In the genomic region with DNA sequence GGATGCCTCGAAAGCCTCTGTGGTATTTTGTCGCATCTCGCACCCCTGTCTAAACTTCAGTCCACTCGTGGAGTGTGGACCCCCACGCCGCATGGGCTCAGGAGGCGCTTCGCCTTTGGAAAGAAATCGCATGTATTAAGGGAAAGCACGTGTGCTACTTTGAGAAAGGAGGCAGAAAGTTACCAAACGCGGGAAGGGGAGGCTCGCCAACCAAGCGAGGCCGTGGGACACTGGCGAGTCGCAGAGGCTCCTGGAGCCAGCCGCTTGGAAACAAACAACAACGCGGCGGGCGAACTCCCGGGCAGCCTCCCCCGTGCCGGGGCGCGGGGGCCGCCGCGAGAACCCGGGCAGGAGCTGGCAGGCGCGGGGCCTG, we compare ENCODE assay signal across 7 cellular contexts. TPM values are rescaled to one million over a fixed set of nuclear protein-coding genes. Genes with fewer than 3 reads are reported as not detected.
DNase-seq lines count a peak whose midpoint lies in the region; ATAC-seq and TF ChIP-seq lines count a peak whose summit lies in the region.

No MANE protein-coding gene starts in this region.

- DNase-seq in H9, result no peak
- peak; percentile 47 for DNase-seq in WTC11 (ENCODE audit: low spot score)
- DNase-seq in heart left ventricle, result no peak
- DNase-seq in retina, result peak; percentile 80
- no peak for DNase-seq in occipital lobe (lab: John Stamatoyannopoulos, UW)
- DNase-seq in GM10266 (ENCODE audit: extremely low spot score), result no peak
- no peak for DNase-seq in GF-D8 (lab: John Stamatoyannopoulos, UW)

- no peak overlapping the region for H3K23ac ChIP-seq in H9 (ENCODE audit: insufficient read length, low read depth, low read length)

- no peak overlapping the region for H2BK120ac ChIP-seq in H9 (ENCODE audit: low read depth, low read length, poor library complexity, severe bottlenecking)

- H3K9me3 Mint-ChIP-seq in H9 (peaks cover 2 to 13% of the 10 kb centered on the region in 2 experiments; a peak in 3 of 5 replicates), WTC11 (peaks cover 15% of the 10 kb centered on the region)

- H3K9ac ChIP-seq in H9 (ENCODE audit: extremely low read depth, insufficient read length, low read length), result peak overlapping the region; percentile 9

- H3K4me1 ChIP-seq in H9 (ENCODE audit: insufficient read depth, low read length) (no peaks in the 10 kb centered on the region; the same call in 1 of the 2 replicates), heart left ventricle (peaks cover 0 to 40% (median 23%) of the 10 kb centered on the region in 12 donors)

- peak; percentile 19 for ATAC-seq in WTC11
- peak in 3 of 4 donors; percentile 31 to 63 (median 50) for ATAC-seq in heart left ventricle

- peak overlapping the region; percentile 53 to 94 (median 66) for H3K4me3 ChIP-seq in heart left ventricle

- peaks cover 34% of the 10 kb centered on the region for H3K27me3 Mint-ChIP-seq in H9 (ENCODE audit: low read depth)
- H3K27me3 Mint-ChIP-seq in WTC11 (ENCODE audit: low read depth), result peaks cover 31% of the 10 kb centered on the region

- peaks cover 17% of the 10 kb centered on the region; the same call in 1 of the 2 replicates for H3K79me2 ChIP-seq in H9 (ENCODE audit: insufficient read depth, low read length)

- peak overlapping the region; percentile 90 to 94 for H3K4me3 Mint-ChIP-seq in H9
- H3K4me3 Mint-ChIP-seq in WTC11, result peak overlapping the region; percentile 97

- POLR2A ChIA-PET in WTC11 (lab: Charles Lee), result no interaction called here

- H2BK20ac ChIP-seq in H9 (ENCODE audit: low read depth, low read length, poor library complexity, severe bottlenecking), result no peak overlapping the region

- H3K9me3 ChIP-seq in H9 (ENCODE audit: control insufficient read depth, low read depth, low read length), result no peaks in the 10 kb centered on the region
- peaks cover 0 to 21% (median 2%) of the 10 kb centered on the region in 12 donors for H3K9me3 ChIP-seq in heart left ventricle

- H3K36me3 Mint-ChIP-seq in H9 (ENCODE audit: insufficient read depth in 1 of 3, low read depth in 3 of 3) (peaks cover 0 to 4% (median 0%) of the 10 kb centered on the region in 3 experiments; a peak in 2 of 7 replicates), WTC11 (no peaks in the 10 kb centered on the region)

- H3K27me3 ChIP-seq in H9 (ENCODE audit: insufficient read depth, low read length) (no peaks in the 10 kb centered on the region), heart left ventricle (peaks cover 0 to 23% (median 0%) of the 10 kb centered on the region in 9 donors)

- H4K5ac ChIP-seq in H9 (ENCODE audit: insufficient read length, low read depth, low read length), result no peak overlapping the region

- intact Hi-C loops in heart left ventricle (cut with DNase I), result loop anchor here in 6 of 10 donors (1.0 to 10.0 kb wide), 9 partner anchors 59 to 359 kb away; no protein-coding TSS in a partner anchor

- TF ChIP-seq POLR2A in heart left ventricle (IDR thresholded peaks at IDR 0.05), result no peak

- no peak overlapping the region for H4K8ac ChIP-seq in H9 (replicated peaks; ENCODE audit: insufficient read length, low read depth, low read length)

- no peak overlapping the region for H4K91ac ChIP-seq in H9 (ENCODE audit: insufficient read length, low read depth, low read length)

- no peak overlapping the region for H2BK12ac ChIP-seq in H9 (ENCODE audit: insufficient read length, low read depth, low read length)

- no peak overlapping the region for H2BK5ac ChIP-seq in H9 (ENCODE audit: insufficient read length, low read length)

- no peak overlapping the region for H3K18ac ChIP-seq in H9 (ENCODE audit: insufficient read length, low read depth, low read length)

- H2BK15ac ChIP-seq in H9 (ENCODE audit: low read depth, low read length), result no peak overlapping the region

- peak overlapping the region; percentile 7 for H2AFZ ChIP-seq in H9 (ENCODE audit: low read length)

- H3K27ac Mint-ChIP-seq in H9 (peak overlapping the region in 1 of 3 experiments; percentile 95; a peak in 2 of 7 replicates), WTC11 (no peak overlapping the region)

- peak overlapping the region; percentile 77 for H3K4me2 ChIP-seq in H9 (ENCODE audit: insufficient read depth, insufficient read length, low read length)

- H3K14ac ChIP-seq in H9 (ENCODE audit: insufficient read depth, low read length), result peak overlapping the region; percentile 62; the same call in 1 of the 2 replicates

- CTCF ChIA-PET in WTC11 (lab: Charles Lee), result no interaction called here

- no peak overlapping the region for H3K56ac ChIP-seq in H9 (ENCODE audit: insufficient read length, low read depth, low read length)

- H3K4ac ChIP-seq in H9 (ENCODE audit: low read depth, low read length), result no peak overlapping the region

- whole genome bisulfite sequencing in H9 (ENCODE audit: extremely low coverage, insufficient read length, low lambda C conversion rate), result no CpG with 5 or more reads among the region's 33 CpGs
- WGBS in heart left ventricle, 4 donors, result 1 to 9% (median 4%) methylated on average over 15 to 33 of the region's 33 CpGs

- peaks cover 5% of the 10 kb centered on the region for H4K20me1 ChIP-seq in H9 (ENCODE audit: control insufficient read depth, insufficient read depth, insufficient read length)

- no peak overlapping the region for H3K27ac ChIP-seq in H9 (ENCODE audit: insufficient read length, low read depth, low read length)
- H3K27ac ChIP-seq in heart left ventricle, result peak overlapping the region; percentile 31 to 87 (median 76)

- no peak overlapping the region for H2AK5ac ChIP-seq in H9 (ENCODE audit: insufficient read length, low read length)

- TF ChIP-seq CTCF in H9 (conservative IDR thresholded peaks at IDR 0.05), result no peak
- no peak for TF ChIP-seq CTCF in WTC11 (IDR thresholded peaks at IDR 0.05)
- TF ChIP-seq CTCF in heart left ventricle (IDR thresholded peaks at IDR 0.05), result no peak
- TF ChIP-seq CTCF in GM10266 (IDR thresholded peaks at IDR 0.05; ENCODE audit: control insufficient read depth, insufficient read depth, low read depth, missing control alignments), result no peak

- H3T11ph ChIP-seq in H9 (ENCODE audit: low read length), result no peak overlapping the region

- peaks cover 20% of the 10 kb centered on the region for H3K23me2 ChIP-seq in H9 (ENCODE audit: insufficient read length, low read depth, low read length, poor library complexity, severe bottlenecking)

- H3K36me3 ChIP-seq in heart left ventricle, result no peaks in the 10 kb centered on the region

- H3K4me1 Mint-ChIP-seq in H9, result peaks cover 37 to 39% of the 10 kb centered on the region in 2 experiments
- H3K4me1 Mint-ChIP-seq in WTC11, result peaks cover 37% of the 10 kb centered on the region

- no peaks in the 10 kb centered on the region for H3K79me1 ChIP-seq in H9 (ENCODE audit: insufficient read depth, low read depth, low read length, poor library complexity, severe bottlenecking)

TF ChIP-seq in WTC11, 78 proteins besides CTCF, POLR2A, EP300 and RAD21:
- TF ChIP-seq ZNF423 (CRISPR knock-in tag; IDR thresholded peaks at IDR 0.05), result 0 out of 2 replicates have a peak, but pooled peaks have one; percentile 12
- no peak for TF ChIP-seq SMAD4 (CRISPR knock-in tag; IDR thresholded peaks at IDR 0.05)
- TF ChIP-seq, protein P1, sequence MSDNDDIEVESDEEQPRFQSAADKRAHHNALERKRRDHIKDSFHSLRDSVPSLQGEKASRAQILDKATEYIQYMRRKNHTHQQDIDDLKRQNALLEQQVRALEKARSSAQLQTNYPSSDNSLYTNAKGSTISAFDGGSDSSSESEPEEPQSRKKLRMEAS (CRISPR knock-in tag; IDR thresholded peaks at IDR 0.05), result peak; percentile 44; the same call in 1 of the 2 replicates
- no peak for TF ChIP-seq NFE2L1 (CRISPR knock-in tag; IDR thresholded peaks at IDR 0.05)
- TF ChIP-seq, protein P2, sequence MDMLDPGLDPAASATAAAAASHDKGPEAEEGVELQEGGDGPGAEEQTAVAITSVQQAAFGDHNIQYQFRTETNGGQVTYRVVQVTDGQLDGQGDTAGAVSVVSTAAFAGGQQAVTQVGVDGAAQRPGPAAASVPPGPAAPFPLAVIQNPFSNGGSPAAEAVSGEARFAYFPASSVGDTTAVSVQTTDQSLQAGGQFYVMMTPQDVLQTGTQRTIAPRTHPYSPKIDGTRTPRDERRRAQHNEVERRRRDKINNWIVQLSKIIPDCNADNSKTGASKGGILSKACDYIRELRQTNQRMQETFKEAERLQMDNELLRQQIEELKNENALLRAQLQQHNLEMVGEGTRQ (CRISPR knock-in tag; IDR thresholded peaks at IDR 0.05), result 0 out of 2 replicates have a peak, but pooled peaks have one; percentile 4
TF ChIP-seq in WTC11: peak in this region for 3.

RNA-seq across cellular contexts. Expression of a gene that starts 0.5 kb away (rescaled TPM):
- total RNA-seq in H9 (2021) (24.8 and 25.8 TPM in 2 replicates), WTC11 (2021) (46.2 to 49.3 TPM (median 49.1 TPM) in 3 replicates), heart left ventricle (10 to 100 TPM; 16.3 to 21.6 (median 19.3) TPM), occipital lobe (27.5 TPM)
- 10 to 100 TPM in 1 of 2 donors, 1 to 10 TPM in 1; 5.9 to 11.9 TPM for polyA plus RNA-seq in heart left ventricle

Comparison
In these comparisons a context has a peak if more than half of its experiments do, and no peak if none do; other contexts are left out.
1. DNase-seq: peak in WTC11 (single experiment) and retina (single experiment); none in H9 (single experiment), heart left ventricle (0 of 5), occipital lobe (single experiment), GM10266 (single experiment) and GF-D8 (single experiment).